9 cellular contexts compared by ENCODE assay signal in genomic region chr1:24415910-24416665, GRCh38. TPM values are rescaled to one million over a fixed set of nuclear protein-coding genes. Genes with fewer than 3 reads are reported as not detected.
DNase-seq lines count a peak whose midpoint lies in the region; ATAC-seq, FAIRE-seq and TF ChIP-seq lines count a peak whose summit lies in the region.
"Had no signal": no experiment of that assay in that cellular context is flagged by ENCODE, and none has a peak within 500 bp of the region (broad histone marks: within the 10 kb centered on the region; RNA-seq: fewer than 3 reads in every experiment).

No MANE protein-coding gene starts in this region.

- no peak for TF ChIP-seq CTCF in H1 (IDR thresholded peaks at IDR 0.05; ENCODE audit: control extremely low read depth in 1 of 3, insufficient read depth in 1 of 3, low read depth in 1 of 3, low read length in 3 of 3)

- no peak for TF ChIP-seq RAD21 in H1 (IDR thresholded peaks at IDR 0.05 in 1 of 2, conservative IDR thresholded peaks at IDR 0.05 in 1 of 2; ENCODE audit: low read depth in 2 of 2, low read length in 2 of 2)

- TF ChIP-seq POLR2A in H1 (IDR thresholded peaks at IDR 0.05; ENCODE audit: control extremely low read depth in 1 of 2, low read depth in 2 of 2, low read length in 2 of 2): no peak

- H3K4ac ChIP-seq in H1 (replicated peaks; ENCODE audit: insufficient read length, low read depth, low read length): no peak overlapping the region

- no peaks in the 10 kb centered on the region for H3K27me3 ChIP-seq in H1 (replicated peaks in 1 of 4; ENCODE audit: control insufficient read depth in 3 of 4, extremely low read depth in 1 of 4, insufficient read depth in 3 of 4, low read length in 3 of 4)
- H3K27me3 ChIP-seq in naive thymus-derived CD4-positive, alpha-beta T cell (ENCODE audit: control insufficient read depth in 2 of 2, insufficient read depth in 2 of 2, low read length in 2 of 2): no peaks in the 10 kb centered on the region

- peaks cover 54 to 93% (median 75%) of the 10 kb centered on the region in 7 donors for H3K4me1 Mint-ChIP-seq in naive thymus-derived CD4-positive, alpha-beta T cell

- no peaks in the 10 kb centered on the region for H3K36me3 ChIP-seq in H1 (ENCODE audit: control insufficient read depth in 2 of 4, insufficient read depth in 4 of 4, low read length in 3 of 4)
- peaks cover 0 to 22% (median 8%) of the 10 kb centered on the region in 3 experiments for H3K36me3 ChIP-seq in naive thymus-derived CD4-positive, alpha-beta T cell (ENCODE audit: control insufficient read depth in 2 of 3, insufficient read depth in 3 of 3, low read length in 3 of 3)

- H3K23me2 ChIP-seq in H1 (ENCODE audit: low read depth, low read length): peaks cover 11% of the 10 kb centered on the region

- H3K56ac ChIP-seq in H1 (replicated peaks; ENCODE audit: insufficient read length, low read depth, low read length): no peak overlapping the region

- H3K9me3 ChIP-seq in H1 (ENCODE audit: insufficient read depth in 2 of 2, low read depth in 1 of 2, low read length in 1 of 2): no peaks in the 10 kb centered on the region
- H3K9me3 ChIP-seq in naive thymus-derived CD4-positive, alpha-beta T cell (ENCODE audit: control insufficient read depth in 2 of 3, low read length in 3 of 3): no peaks in the 10 kb centered on the region

- H3K9ac ChIP-seq in H1 (replicated peaks in 1 of 4; ENCODE audit: extremely low read depth in 1 of 4, low read depth in 3 of 4, low read length in 3 of 4): peak overlapping the region in 3 of 4 experiments; percentile 10 to 27 (median 25); a peak in 4 of 7 replicates

- no peak overlapping the region for H4K91ac ChIP-seq in H1 (replicated peaks; ENCODE audit: insufficient read length, low read length)

- no peak overlapping the region for H3K23ac ChIP-seq in H1 (ENCODE audit: insufficient read length)

- H2AK5ac ChIP-seq in H1 (ENCODE audit: low read depth, low read length): no peak overlapping the region

- H4K5ac ChIP-seq in H1 (ENCODE audit: insufficient read length, low read depth, low read length): no peak overlapping the region

- H3K4me3 ChIP-seq in H1 (ENCODE audit: extremely low read depth in 1 of 4, insufficient read depth in 2 of 4, low read depth in 3 of 4, low read length in 4 of 4): peak overlapping the region; percentile 50 to 89 (median 76)
- peak overlapping the region; percentile 76 for H3K4me3 ChIP-seq in naive thymus-derived CD4-positive, alpha-beta T cell (ENCODE audit: low read length)

- POLR2A ChIA-PET in HEK293T (lab: Yijun Ruan, JAX) (interaction anchor here (0.8 to 1.7 kb wide), 10 partner anchors 9 to 171 kb away, joined by 3 to 10 read pairs (median 5); partner anchors contain the start of gene RCAN3), H1 (lab: Charles Lee; ENCODE audit: partially characterized antibody) (interaction anchor here (2.1 to 2.3 kb wide), 2 partner anchors 12 to 86 kb away, joined by 5 to 7 read pairs; partner anchors contain the start of gene RCAN3)
- POLR2A ChIA-PET in naive thymus-derived CD4-positive, alpha-beta T cell (lab: Charles Lee): interaction anchor here (0.6 to 10.7 kb wide), 30 partner anchors 10 to 816 kb away, joined by 3 to 149 read pairs (median 4); partner anchors contain the start of genes RCAN3, SRRM1 and SYF2

- H3K9me3 Mint-ChIP-seq in naive thymus-derived CD4-positive, alpha-beta T cell: peaks cover 0 to 2% (median 0%) of the 10 kb centered on the region in 11 donors

- intact Hi-C loops in naive thymus-derived CD4-positive, alpha-beta T cell (cut with micrococcal nuclease): loop anchor here (1.0 to 10.0 kb wide), 19 partner anchors 24 to 1149 kb away; partner anchors contain the start of genes RCAN3 (in 2 of the 2), CLIC4 (in 1 of the 2), PNRC2 (in 1 of the 2) and SRRM1 (in 1 of the 2)

- no peak overlapping the region for H2BK12ac ChIP-seq in H1 (ENCODE audit: low read depth, low read length)

- 0 out of 4 replicates have a peak, but pooled peaks cover 0 to 3% of the 10 kb centered on the region in 2 experiments for H3K79me2 ChIP-seq in H1 (ENCODE audit: control insufficient read depth in 1 of 2, insufficient read depth in 2 of 2, low read length in 2 of 2)

- peak overlapping the region; percentile 14 for H2AFZ ChIP-seq in H1 (ENCODE audit: low read length)

- peaks cover 4 to 17% (median 10%) of the 10 kb centered on the region in 5 donors for H3K36me3 Mint-ChIP-seq in naive thymus-derived CD4-positive, alpha-beta T cell

- peaks cover 0 to 6% (median under 1%) of the 10 kb centered on the region in 4 experiments; a peak in 3 of 7 replicates for H3K4me1 ChIP-seq in H1 (replicated peaks in 1 of 4; ENCODE audit: control insufficient read depth in 3 of 4, insufficient read depth in 4 of 4, low read length in 3 of 4)
- H3K4me1 ChIP-seq in naive thymus-derived CD4-positive, alpha-beta T cell (ENCODE audit: control insufficient read depth in 2 of 2, insufficient read depth in 2 of 2, low read length in 2 of 2): peaks cover 23 to 44% of the 10 kb centered on the region in 2 donors

- H3K4me3 Mint-ChIP-seq in naive thymus-derived CD4-positive, alpha-beta T cell: peak overlapping the region; percentile 95 to 100 (median 98)

- no peak overlapping the region for H2BK20ac ChIP-seq in H1 (ENCODE audit: low read length)

- TF ChIP-seq EP300 in H1 (IDR thresholded peaks at IDR 0.05; ENCODE audit: borderline replicate concordance in 1 of 2, low read depth in 2 of 2, low read length in 2 of 2): no peak

- no peak overlapping the region for H2BK5ac ChIP-seq in H1 (ENCODE audit: low read depth, low read length)

- H3K27ac ChIP-seq in H1 (ENCODE audit: low read depth, low read length): no peak overlapping the region
- H3K27ac ChIP-seq in naive thymus-derived CD4-positive, alpha-beta T cell (ENCODE audit: low read depth, low read length): peak overlapping the region; percentile 74

- H4K20me1 ChIP-seq in H1 (replicated peaks in 1 of 2; ENCODE audit: control insufficient read depth in 1 of 2, insufficient read depth in 2 of 2, low read length in 2 of 2): no peaks in the 10 kb centered on the region

- CTCF ChIA-PET in HEK293T (lab: Yijun Ruan, JAX) (interaction anchor here (0.5 to 2.2 kb wide), 20 partner anchors 8 to 323 kb away, joined by 3 to 12 read pairs (median 4); partner anchors contain the start of gene RCAN3), H1 (lab: Charles Lee; ENCODE audit: partially characterized antibody) (interaction anchor here (0.6 to 3.0 kb wide), 40 partner anchors 9 to 486 kb away, joined by 3 to 15 read pairs (median 4); no protein-coding TSS in a partner anchor)
- CTCF ChIA-PET in naive thymus-derived CD4-positive, alpha-beta T cell (lab: Charles Lee): interaction anchor here (0.6 to 6.1 kb wide), 39 partner anchors 8 to 555 kb away, joined by 3 to 43 read pairs (median 5); partner anchors contain the start of gene RCAN3

- H3K27me3 Mint-ChIP-seq in naive thymus-derived CD4-positive, alpha-beta T cell: no peaks in the 10 kb centered on the region

- peak; percentile 12 for ATAC-seq in naive thymus-derived CD4-positive, alpha-beta T cell

- H2BK120ac ChIP-seq in H1 (replicated peaks; ENCODE audit: low read depth, low read length): no peak overlapping the region

- peak overlapping the region; percentile 75 to 99 (median 90) for H3K27ac Mint-ChIP-seq in naive thymus-derived CD4-positive, alpha-beta T cell

- H3K14ac ChIP-seq in H1 (ENCODE audit: insufficient read length): no peak overlapping the region

- H4K8ac ChIP-seq in H1 (ENCODE audit: extremely low read depth, insufficient read depth, low read length): no peak overlapping the region

- DNase-seq in NCI-H2029 (lab: John Stamatoyannopoulos, UW) (peak; percentile 19), NCI-H2029 treated with DMSO at 0.1 percent for 48 hours (lab: John Stamatoyannopoulos, UW) (no peak), HEK293T (ENCODE audit: extremely low spot score) (no peak), RPMI8226 (peak; percentile 41), H1 (ENCODE audit: low read depth in 1 of 2, low spot score in 2 of 2) (no peak), AG08395 (ENCODE audit: low spot score) (no peak)
- no peak for DNase-seq in naive thymus-derived CD4-positive, alpha-beta T cell
- DNase-seq in stimulated activated naive CD4-positive, alpha-beta T cell treated with Interleukin-2 at 50 U/mL for 16 hours (lab: John Stamatoyannopoulos, UW): no peak

- no peaks in the 10 kb centered on the region for H3K79me1 ChIP-seq in H1 (ENCODE audit: low read depth, low read length)

- no peak overlapping the region for H2BK15ac ChIP-seq in H1 (ENCODE audit: low read length)

- 19% methylated on average over 35 of the region's 35 CpGs; no CpG with 5 or more reads in 1 of the 2 experiments for WGBS in H1 (ENCODE audit: extremely low coverage in 1 of 2, insufficient coverage in 1 of 2, insufficient read length in 1 of 2, insufficient replicate concordance in 2 of 2, low coverage in 1 of 2, low lambda C conversion rate in 2 of 2, missing lambda C conversion rate in 1 of 2), 2 experiments

- H3K18ac ChIP-seq in H1 (ENCODE audit: extremely low read depth, low read length): no peak overlapping the region

- peak overlapping the region; percentile 89 to 97 for H3K4me2 ChIP-seq in H1 (ENCODE audit: insufficient read depth in 1 of 2, low read depth in 2 of 2, low read length in 2 of 2)

- no peak for FAIRE-seq in H1 (lab: Jason Lieb, UNC)
- FAIRE-seq: colon had no signal

RNA-seq across cellular contexts. Expression of gene NIPAL3, which starts 0.5 kb away (rescaled TPM):
- 11.0 and 12.6 TPM in 2 replicates for total RNA-seq in H1 (2021; fragmentation: NEBNext Ultra II Directional; extraction: Animal tissue kit (Norgen Biotek cat#: 25700))
- 8.8 and 9.1 TPM in 2 replicates for polyA plus RNA-seq in H1 (2011; rRNA removed)
- 9.1 TPM for polyA plus RNA-seq in H1 (2011; cell fraction: cytosol; rRNA removed)
- 9.5 TPM for polyA plus RNA-seq in H1 (2011; cell fraction: nucleus; rRNA removed)
- 7.2 to 8.6 TPM (median 7.5 TPM) in 4 replicates for polyA plus RNA-seq in H1 (2012, experiment 1 of 2)
- 2.2 TPM for polyA plus RNA-seq in H1 (2012, experiment 2 of 2)
- 7.8 TPM for polyA plus RNA-seq in H1 (2013, experiment 1 of 2)
- polyA plus RNA-seq in H1 (2013, experiment 2 of 2): 7.7 TPM
- 17.7 and 19.5 TPM in 2 replicates for polyA minus RNA-seq in H1 (2011; rRNA and poly(A)+ RNA removed)
- 6.3 TPM for polyA minus RNA-seq in H1 (2011; cell fraction: cytosol; rRNA and poly(A)+ RNA removed)
- polyA minus RNA-seq in H1 (2011; cell fraction: nucleus; rRNA and poly(A)+ RNA removed): 8.1 TPM
- 10 to 100 TPM; 35.5 to 65.0 (median 54.5) TPM for total RNA-seq in naive thymus-derived CD4-positive, alpha-beta T cell
- polyA plus RNA-seq in naive thymus-derived CD4-positive, alpha-beta T cell: 100 to 1,000 TPM in 1 of 2 donors, 10 to 100 TPM in 1; 84.1 to 127 TPM

RNA-seq across cellular contexts. Expression of gene STPG1, which starts 2.5 kb away (rescaled TPM):
- total RNA-seq in H1 (2021; fragmentation: NEBNext Ultra II Directional; extraction: Animal tissue kit (Norgen Biotek cat#: 25700)): 10.3 and 11.0 TPM in 2 replicates
- 10.8 and 11.2 TPM in 2 replicates for polyA plus RNA-seq in H1 (2011; rRNA removed)
- 10.6 TPM for polyA plus RNA-seq in H1 (2011; cell fraction: cytosol; rRNA removed)
- 9.3 TPM for polyA plus RNA-seq in H1 (2011; cell fraction: nucleus; rRNA removed)
- 8.5 to 10.4 TPM (median 9.6 TPM) in 4 replicates for polyA plus RNA-seq in H1 (2012, experiment 1 of 2)
- 7.7 TPM for polyA plus RNA-seq in H1 (2012, experiment 2 of 2)
- polyA plus RNA-seq in H1 (2013, experiment 1 of 2): 8.9 TPM
- polyA plus RNA-seq in H1 (2013, experiment 2 of 2): 8.5 TPM
- polyA minus RNA-seq in H1 (2011; rRNA and poly(A)+ RNA removed): 8.9 and 10.7 TPM in 2 replicates
- polyA minus RNA-seq in H1 (2011; cell fraction: cytosol; rRNA and poly(A)+ RNA removed): 7.3 TPM
- polyA minus RNA-seq in H1 (2011; cell fraction: nucleus; rRNA and poly(A)+ RNA removed): 14.7 TPM
- 1 to 10 TPM; 3.1 to 6.4 (median 5.3) TPM for total RNA-seq in naive thymus-derived CD4-positive, alpha-beta T cell
- 10 to 100 TPM in 1 of 2 donors, 1 to 10 TPM in 1; 5.3 to 10.1 TPM for polyA plus RNA-seq in naive thymus-derived CD4-positive, alpha-beta T cell

Comparison
In these comparisons a context has a peak if more than half of its experiments do, and no peak if none do; other contexts are left out.
1. DNase-seq: peak in NCI-H2029 (single experiment) and RPMI8226 (single experiment); none in NCI-H2029 treated with DMSO at 0.1 percent for 48 hours (single experiment), HEK293T (single experiment), H1 (0 of 2), naive thymus-derived CD4-positive, alpha-beta T cell (0 of 9), stimulated activated naive CD4-positive, alpha-beta T cell treated with Interleukin-2 at 50 U/mL for 16 hours (single experiment) and AG08395 (single experiment).